In genomic region chr6:79632580-79632979, GRCh38 we compare ENCODE assay signal across 15 cellular contexts. TPM values are rescaled to one million over a fixed set of nuclear protein-coding genes. Genes with fewer than 3 reads are reported as not detected.
DNase-seq lines count a peak whose midpoint lies in the region; ATAC-seq and TF ChIP-seq lines count a peak whose summit lies in the region.
"Had no signal": no experiment of that assay in that cellular context is flagged by ENCODE, and none has a peak within 500 bp of the region (broad histone marks: within the 10 kb centered on the region; RNA-seq: fewer than 3 reads in every experiment).

No MANE protein-coding gene starts in this region.

- H3K27ac ChIP-seq in left ventricle myocardium inferior (replicated peaks) (no peak overlapping the region), heart right ventricle (peak overlapping the region in 1 of 10 donors; percentile 86), lower lobe of right lung (no peak overlapping the region)
- H3K27ac ChIP-seq: HL-60 had no signal

- H3K4me3 ChIP-seq in left ventricle myocardium inferior (peak overlapping the region; percentile 87), heart right ventricle (peak overlapping the region in 5 of 10 donors; percentile 75 to 88 (median 77)), astrocyte of the spinal cord (ENCODE audit: low read depth, low read length) (no peak overlapping the region), lower lobe of right lung (peak overlapping the region; percentile 73)

- ATAC-seq in heart right ventricle (no peak), lower lobe of right lung (peak in 1 of 2 donors; percentile 48)
- ATAC-seq: activated CD8-positive, alpha-beta T cell treated with anti-CD3 and anti-CD28 coated beads for 36 hours; T-helper 17 cell had no signal

- intact Hi-C loops in left ventricle myocardium inferior (cut with micrococcal nuclease) (no loop called here), heart right ventricle (cut with DNase I) (loop anchor here in 1 of 10 donors (5.0 to 10.0 kb wide), 2 partner anchors 40 to 72 kb away; no protein-coding TSS in a partner anchor), lower lobe of right lung (cut with DNase I) (no loop called here)

- H3K27me3 ChIP-seq in left ventricle myocardium inferior (ENCODE audit: low read depth) (no peaks in the 10 kb centered on the region), heart right ventricle (peaks cover 0 to 37% (median 0%) of the 10 kb centered on the region in 7 donors), lower lobe of right lung (ENCODE audit: low read depth) (no peaks in the 10 kb centered on the region)

- H3K4me1 ChIP-seq in left ventricle myocardium inferior (peaks cover 37% of the 10 kb centered on the region), heart right ventricle (peaks cover 0 to 37% (median 7%) of the 10 kb centered on the region in 9 donors), lower lobe of right lung (peaks cover 16% of the 10 kb centered on the region)

- no peaks in the 10 kb centered on the region for H3K9me3 ChIP-seq in left ventricle myocardium inferior (replicated peaks)
- H3K9me3 ChIP-seq in heart right ventricle, result no peaks in the 10 kb centered on the region
- no peaks in the 10 kb centered on the region for H3K9me3 ChIP-seq in lower lobe of right lung

- peak overlapping the region; percentile 94 for H3K27ac Mint-ChIP-seq in type B pancreatic cell
- H3K27ac Mint-ChIP-seq: activated CD8-positive, alpha-beta T cell treated with anti-CD3 and anti-CD28 coated beads for 36 hours; activated naive CD4-positive, alpha-beta T cell treated with anti-CD3 and anti-CD28 coated beads, Interleukin-2, amount 10 ng/mL, durations not matched to agents 7 days and 5 days; dendritic cell treated with granulocyte-macrophage colony-stimulating factor and Interleukin-4, amounts not matched to agents 40 ng/mL and 50 ng/mL, for 4 days; T-helper 17 cell had no signal

- H3K4me1 Mint-ChIP-seq in type B pancreatic cell (ENCODE audit: unreplicated experiment), result peaks cover 37% of the 10 kb centered on the region

- DNase-seq in left ventricle myocardium inferior (no peak), heart right ventricle (no peak), astrocyte of the spinal cord (ENCODE audit: low read depth, low spot score) (peak; percentile 14), lower lobe of right lung (no peak), type B pancreatic cell (ENCODE audit: extremely low spot score, unreplicated experiment) (no peak), SW 1271 (lab: John Stamatoyannopoulos, UW) (no peak), HPDE6-E6E7 (ENCODE audit: extremely low spot score) (no peak)
- DNase-seq in stimulated activated naive CD4-positive, alpha-beta T cell (lab: John Stamatoyannopoulos, UW), result no peak
- DNase-seq: activated CD8-positive, alpha-beta T cell treated with anti-CD3 and anti-CD28 coated beads for 36 hours; activated naive CD4-positive, alpha-beta T cell treated with anti-CD3 and anti-CD28 coated beads, Interleukin-2, amount 10 ng/mL, durations not matched to agents 7 days and 5 days; AML-193; mesendoderm; T-helper 17 cell had no signal

- no peaks in the 10 kb centered on the region for H3K36me3 ChIP-seq in left ventricle myocardium inferior
- H3K36me3 ChIP-seq in heart right ventricle, result no peaks in the 10 kb centered on the region
- no peaks in the 10 kb centered on the region for H3K36me3 ChIP-seq in lower lobe of right lung

- H3K36me3 Mint-ChIP-seq in type B pancreatic cell, result peaks cover 10% of the 10 kb centered on the region
- H3K36me3 Mint-ChIP-seq: activated naive CD4-positive, alpha-beta T cell treated with anti-CD3 and anti-CD28 coated beads, Interleukin-2, amount 10 ng/mL, durations not matched to agents 7 days and 5 days had no signal

- WGBS in heart right ventricle, 2 donors, result 68 to 77% methylated on average over 2 of the region's 2 CpGs

- H3K4me3 Mint-ChIP-seq in type B pancreatic cell, result peak overlapping the region; percentile 95

- no peaks in the 10 kb centered on the region for H3K27me3 Mint-ChIP-seq in type B pancreatic cell

- TF ChIP-seq CTCF in left ventricle myocardium inferior (IDR thresholded peaks at IDR 0.05; ENCODE audit: borderline replicate concordance), result no peak
- no peak for TF ChIP-seq CTCF in heart right ventricle (IDR thresholded peaks at IDR 0.05)
- TF ChIP-seq CTCF in astrocyte of the spinal cord (IDR thresholded peaks at IDR 0.05; ENCODE audit: low read depth, low read length), result no peak
- no peak for TF ChIP-seq CTCF in lower lobe of right lung (IDR thresholded peaks at IDR 0.05)
- TF ChIP-seq CTCF in type B pancreatic cell (conservative IDR thresholded peaks at IDR 0.05), result no peak

- H3K9me3 Mint-ChIP-seq in type B pancreatic cell, result no peaks in the 10 kb centered on the region
- H3K9me3 Mint-ChIP-seq: activated CD8-positive, alpha-beta T cell treated with anti-CD3 and anti-CD28 coated beads for 36 hours; activated naive CD4-positive, alpha-beta T cell treated with anti-CD3 and anti-CD28 coated beads, Interleukin-2, amount 10 ng/mL, durations not matched to agents 7 days and 5 days; dendritic cell treated with granulocyte-macrophage colony-stimulating factor and Interleukin-4, amounts not matched to agents 40 ng/mL and 50 ng/mL, for 4 days had no signal

- in situ Hi-C loops in astrocyte of the spinal cord (cut with HindIII; ENCODE audit: low sequenced_read_pairs), result no loop called here

RNA-seq across cellular contexts. Expression of gene SH3BGRL2, which starts 1.5 kb away (rescaled TPM):
- 5.8 TPM for total RNA-seq in left ventricle myocardium inferior
- 1 to 10 TPM; 4.1 to 8.6 (median 5.0) TPM for total RNA-seq in heart right ventricle
- 1 to 10 TPM; 4.4 to 5.2 TPM for polyA plus RNA-seq in heart right ventricle
- 28.9 TPM for total RNA-seq in lower lobe of right lung
- 40.0 and 75.3 TPM in 2 replicates for total RNA-seq in type B pancreatic cell (ENCODE audit: low replicate concordance)
